ENCODE assay signal across 14 cellular contexts in genomic region chr12:118337194-118337838, GRCh38. TPM values are rescaled to one million over a fixed set of nuclear protein-coding genes. Genes with fewer than 3 reads are reported as not detected.
DNase-seq lines count a peak whose midpoint lies in the region; ATAC-seq and TF ChIP-seq lines count a peak whose summit lies in the region.
"Had no signal": no experiment of that assay in that cellular context is flagged by ENCODE, and none has a peak within 500 bp of the region (broad histone marks: within the 10 kb centered on the region; RNA-seq: fewer than 3 reads in every experiment).

No MANE protein-coding gene starts in this region.

- H2BK12ac ChIP-seq in H9 (ENCODE audit: insufficient read length, low read depth, low read length) = no peak overlapping the region

- H3K27me3 ChIP-seq in SJCRH30 (no peaks in the 10 kb centered on the region), H9 (ENCODE audit: insufficient read depth, low read length) (no peaks in the 10 kb centered on the region), esophagus squamous epithelium (no peaks in the 10 kb centered on the region)
- H3K27me3 ChIP-seq in naive thymus-derived CD4-positive, alpha-beta T cell (ENCODE audit: control insufficient read depth in 2 of 2, insufficient read depth in 2 of 2, low read length in 2 of 2) = no peaks in the 10 kb centered on the region
- H3K27me3 ChIP-seq: upper lobe of left lung had no signal

- no peak overlapping the region for H2AK5ac ChIP-seq in H9 (ENCODE audit: insufficient read length, low read length)

- H4K5ac ChIP-seq in H9 (ENCODE audit: insufficient read length, low read depth, low read length) = no peak overlapping the region

- H3K9me3 ChIP-seq in SJCRH30 (replicated peaks) = no peaks in the 10 kb centered on the region
- no peaks in the 10 kb centered on the region for H3K9me3 ChIP-seq in H9 (ENCODE audit: control insufficient read depth, low read depth, low read length)
- H3K9me3 ChIP-seq in naive thymus-derived CD4-positive, alpha-beta T cell (ENCODE audit: control insufficient read depth in 2 of 3, low read length in 3 of 3) = no peaks in the 10 kb centered on the region
- H3K9me3 ChIP-seq in esophagus squamous epithelium = no peaks in the 10 kb centered on the region
- H3K9me3 ChIP-seq: upper lobe of left lung had no signal

- H3K4me1 ChIP-seq in SJCRH30 = peaks cover 10% of the 10 kb centered on the region; the same call in 1 of the 2 replicates
- no peaks in the 10 kb centered on the region for H3K4me1 ChIP-seq in H9 (ENCODE audit: insufficient read depth, low read length)
- H3K4me1 ChIP-seq in naive thymus-derived CD4-positive, alpha-beta T cell (ENCODE audit: control insufficient read depth in 2 of 2, insufficient read depth in 2 of 2, low read length in 2 of 2) = no peaks in the 10 kb centered on the region
- peaks cover 0 to 3% (median 0%) of the 10 kb centered on the region in 3 donors for H3K4me1 ChIP-seq in esophagus squamous epithelium

- no CpG with 5 or more reads among the region's 6 CpGs for WGBS in H9 (ENCODE audit: extremely low coverage, insufficient read length, low lambda C conversion rate)
- WGBS in esophagus squamous epithelium, 2 donors = 37 to 43% methylated on average over 6 of the region's 6 CpGs

- H4K8ac ChIP-seq in H9 (replicated peaks; ENCODE audit: insufficient read length, low read depth, low read length) = no peak overlapping the region

- no peak overlapping the region for H3K9ac ChIP-seq in H9 (ENCODE audit: extremely low read depth, insufficient read length, low read length)

- H3K56ac ChIP-seq in H9 (ENCODE audit: insufficient read length, low read depth, low read length) = no peak overlapping the region

- H3K9me3 Mint-ChIP-seq in natural killer cell = no peaks in the 10 kb centered on the region
- H3K9me3 Mint-ChIP-seq in natural killer cell treated with Interleukin-12 subunit alpha and Interleukin-12 subunit beta and Interleukin-15 and Interleukin-18, amount 100 ng/mL, for 72 hours = no peaks in the 10 kb centered on the region
- no peaks in the 10 kb centered on the region for H3K9me3 Mint-ChIP-seq in H9
- no peaks in the 10 kb centered on the region for H3K9me3 Mint-ChIP-seq in naive thymus-derived CD4-positive, alpha-beta T cell

- H3K23ac ChIP-seq in H9 (ENCODE audit: insufficient read length, low read depth, low read length) = no peak overlapping the region

- no peak overlapping the region for H2AFZ ChIP-seq in H9 (ENCODE audit: low read length)

- H3K4me2 ChIP-seq in H9 (ENCODE audit: insufficient read depth, insufficient read length, low read length) = no peak overlapping the region

- TF ChIP-seq POLR2A in esophagus squamous epithelium (IDR thresholded peaks at IDR 0.05) = no peak

- no peak overlapping the region for H3K14ac ChIP-seq in H9 (ENCODE audit: insufficient read depth, low read length)

- no peak for DNase-seq in natural killer cell
- DNase-seq in natural killer cell treated with Interleukin-12 subunit alpha and Interleukin-12 subunit beta and Interleukin-15 and Interleukin-18, amount 100 ng/mL, for 72 hours (ENCODE audit: low spot score) = no peak
- DNase-seq in SJCRH30 = peak in 1 of 2 experiments; percentile 23
- peak; percentile 46 for DNase-seq in fibroblast of pulmonary artery (ENCODE audit: low read depth)
- no peak for DNase-seq in H9
- DNase-seq in naive thymus-derived CD4-positive, alpha-beta T cell = no peak
- no peak for DNase-seq in left lobe of liver (ENCODE audit: low spot score)
- DNase-seq in esophagus squamous epithelium (lab: John Stamatoyannopoulos, UW) = no peak
- DNase-seq: activated T-cell treated with anti-CD3 and anti-CD28 coated beads, Interleukin-2, amount 50 U/mL, for 1 hour; NCI-H1417; nucleus accumbens; SIG-M5; upper lobe of left lung had no signal

- H3K27ac Mint-ChIP-seq in natural killer cell (peak overlapping the region; percentile 78 to 79), H9 (no peak overlapping the region)
- H3K27ac Mint-ChIP-seq in natural killer cell treated with Interleukin-12 subunit alpha and Interleukin-12 subunit beta and Interleukin-15 and Interleukin-18, amount 100 ng/mL, for 72 hours = no peak overlapping the region
- peak overlapping the region in 3 of 9 donors; percentile 13 to 65 (median 61) for H3K27ac Mint-ChIP-seq in naive thymus-derived CD4-positive, alpha-beta T cell
- H3K27ac Mint-ChIP-seq: activated naive CD8-positive, alpha-beta T cell had no signal

- H2BK20ac ChIP-seq in H9 (ENCODE audit: low read depth, low read length, poor library complexity, severe bottlenecking) = no peak overlapping the region

- H3K23me2 ChIP-seq in H9 (ENCODE audit: insufficient read length, low read depth, low read length, poor library complexity, severe bottlenecking) = no peaks in the 10 kb centered on the region

- no peaks in the 10 kb centered on the region for H3K79me1 ChIP-seq in H9 (ENCODE audit: insufficient read depth, low read depth, low read length, poor library complexity, severe bottlenecking)

- H3K4me1 Mint-ChIP-seq in natural killer cell (peaks cover 64 to 69% of the 10 kb centered on the region in 2 donors), H9 (peaks cover 4 to 7% of the 10 kb centered on the region in 2 experiments)
- H3K4me1 Mint-ChIP-seq in natural killer cell treated with Interleukin-12 subunit alpha and Interleukin-12 subunit beta and Interleukin-15 and Interleukin-18, amount 100 ng/mL, for 72 hours (ENCODE audit: low read depth in 2 of 2) = peaks cover 52 to 57% of the 10 kb centered on the region in 2 donors
- peaks cover 14 to 59% (median 49%) of the 10 kb centered on the region in 7 donors for H3K4me1 Mint-ChIP-seq in naive thymus-derived CD4-positive, alpha-beta T cell

- H3K4me3 Mint-ChIP-seq in natural killer cell = no peak overlapping the region
- no peak overlapping the region for H3K4me3 Mint-ChIP-seq in natural killer cell treated with Interleukin-12 subunit alpha and Interleukin-12 subunit beta and Interleukin-15 and Interleukin-18, amount 100 ng/mL, for 72 hours
- H3K4me3 Mint-ChIP-seq in H9 = no peak overlapping the region
- no peak overlapping the region for H3K4me3 Mint-ChIP-seq in naive thymus-derived CD4-positive, alpha-beta T cell
- H3K4me3 Mint-ChIP-seq: activated naive CD8-positive, alpha-beta T cell had no signal

- no peak overlapping the region for H3K18ac ChIP-seq in H9 (ENCODE audit: insufficient read length, low read depth, low read length)

- peak overlapping the region; percentile 11; the same call in 1 of the 2 replicates for H3K4me3 ChIP-seq in SJCRH30
- no peak overlapping the region for H3K4me3 ChIP-seq in fibroblast of pulmonary artery (replicated peaks; ENCODE audit: low read depth, low read length)
- H3K4me3 ChIP-seq in naive thymus-derived CD4-positive, alpha-beta T cell (ENCODE audit: low read length) = no peak overlapping the region
- H3K4me3 ChIP-seq in esophagus squamous epithelium = no peak overlapping the region
- H3K4me3 ChIP-seq: upper lobe of left lung had no signal

- CTCF ChIA-PET in naive thymus-derived CD4-positive, alpha-beta T cell (lab: Charles Lee) = no interaction called here

- no peak overlapping the region for H3T11ph ChIP-seq in H9 (ENCODE audit: low read length)

- no peak overlapping the region for H2BK15ac ChIP-seq in H9 (ENCODE audit: low read depth, low read length)

- H3K27ac ChIP-seq in SJCRH30 (peak overlapping the region; percentile 33; the same call in 1 of the 2 replicates), H9 (ENCODE audit: insufficient read length, low read depth, low read length) (no peak overlapping the region), esophagus squamous epithelium (no peak overlapping the region)
- no peak overlapping the region for H3K27ac ChIP-seq in naive thymus-derived CD4-positive, alpha-beta T cell (ENCODE audit: low read depth, low read length)
- H3K27ac ChIP-seq: upper lobe of left lung had no signal

- POLR2A ChIA-PET in naive thymus-derived CD4-positive, alpha-beta T cell (lab: Charles Lee) = no interaction called here

- H4K20me1 ChIP-seq in H9 (ENCODE audit: control insufficient read depth, insufficient read depth, insufficient read length) = no peaks in the 10 kb centered on the region

- H4K91ac ChIP-seq in H9 (ENCODE audit: insufficient read length, low read depth, low read length) = no peak overlapping the region

- no peak overlapping the region for H2BK5ac ChIP-seq in H9 (ENCODE audit: insufficient read length, low read length)

- H3K4ac ChIP-seq in H9 (ENCODE audit: low read depth, low read length) = no peak overlapping the region

- no peaks in the 10 kb centered on the region for H3K79me2 ChIP-seq in H9 (ENCODE audit: insufficient read depth, low read length)

- no peak overlapping the region for H2BK120ac ChIP-seq in H9 (ENCODE audit: low read depth, low read length, poor library complexity, severe bottlenecking)

- intact Hi-C loops in natural killer cell (cut with micrococcal nuclease) = no loop called here
- intact Hi-C loops in naive thymus-derived CD4-positive, alpha-beta T cell (cut with micrococcal nuclease) = no loop called here
- intact Hi-C loops in esophagus squamous epithelium (cut with DNase I) = no loop called here

- H3K36me3 Mint-ChIP-seq in natural killer cell (no peaks in the 10 kb centered on the region), H9 (ENCODE audit: insufficient read depth in 1 of 3, low read depth in 3 of 3) (no peaks in the 10 kb centered on the region)
- H3K36me3 Mint-ChIP-seq in natural killer cell treated with Interleukin-12 subunit alpha and Interleukin-12 subunit beta and Interleukin-15 and Interleukin-18, amount 100 ng/mL, for 72 hours = peaks cover 10% of the 10 kb centered on the region
- H3K36me3 Mint-ChIP-seq in naive thymus-derived CD4-positive, alpha-beta T cell = peaks cover 4 to 53% (median 34%) of the 10 kb centered on the region in 5 donors

- no peaks in the 10 kb centered on the region for H3K36me3 ChIP-seq in SJCRH30
- H3K36me3 ChIP-seq in naive thymus-derived CD4-positive, alpha-beta T cell (ENCODE audit: control insufficient read depth in 2 of 3, insufficient read depth in 3 of 3, low read length in 3 of 3) = no peaks in the 10 kb centered on the region
- H3K36me3 ChIP-seq in esophagus squamous epithelium = no peaks in the 10 kb centered on the region
- H3K36me3 ChIP-seq: upper lobe of left lung had no signal

- no peak for ATAC-seq in natural killer cell
- ATAC-seq in natural killer cell treated with Interleukin-12 subunit alpha and Interleukin-12 subunit beta and Interleukin-15 and Interleukin-18, amount 100 ng/mL, for 72 hours = no peak
- ATAC-seq in naive thymus-derived CD4-positive, alpha-beta T cell = no peak
- no peak for ATAC-seq in left lobe of liver

- H3K27me3 Mint-ChIP-seq in natural killer cell (ENCODE audit: low read depth in 2 of 2) (no peaks in the 10 kb centered on the region), H9 (ENCODE audit: low read depth) (no peaks in the 10 kb centered on the region)
- no peaks in the 10 kb centered on the region for H3K27me3 Mint-ChIP-seq in natural killer cell treated with Interleukin-12 subunit alpha and Interleukin-12 subunit beta and Interleukin-15 and Interleukin-18, amount 100 ng/mL, for 72 hours
- H3K27me3 Mint-ChIP-seq in naive thymus-derived CD4-positive, alpha-beta T cell = no peaks in the 10 kb centered on the region
- H3K27me3 Mint-ChIP-seq: activated naive CD8-positive, alpha-beta T cell had no signal

- no peak for TF ChIP-seq CTCF in natural killer cell (IDR thresholded peaks at IDR 0.05)
- no peak for TF ChIP-seq CTCF in fibroblast of pulmonary artery (IDR thresholded peaks at IDR 0.05; ENCODE audit: low read length, missing control alignments)
- TF ChIP-seq CTCF in H9 (conservative IDR thresholded peaks at IDR 0.05) = no peak
- TF ChIP-seq CTCF in esophagus squamous epithelium (IDR thresholded peaks at IDR 0.05) = no peak

RNA-seq across cellular contexts. Expression of gene TAOK3, which starts 35.4 kb away (rescaled TPM):
- total RNA-seq in natural killer cell = 100 to 1,000 TPM; 155 to 166 (median 157) TPM
- 100 to 1,000 TPM; 106 to 107 TPM for total RNA-seq in natural killer cell treated with Interleukin-12 subunit alpha and Interleukin-12 subunit beta and Interleukin-15 and Interleukin-18, amount 100 ng/mL, for 72 hours
- 11.2 and 11.6 TPM in 2 replicates for total RNA-seq in SJCRH30 (2014; rRNA removed; shearing (Covaris generic))
- total RNA-seq in H9 (2021) = 4.2 and 5.2 TPM in 2 replicates
- 100 to 1,000 TPM in 1 of 5 experiments, 10 to 100 TPM in 4; 55.2 to 102 (median 67.3) TPM for total RNA-seq in naive thymus-derived CD4-positive, alpha-beta T cell
- polyA plus RNA-seq in naive thymus-derived CD4-positive, alpha-beta T cell = 10 to 100 TPM; 72.8 to 78.8 TPM
- 15.5 TPM for total RNA-seq in left lobe of liver
- 10 to 100 TPM; 13.7 to 27.7 (median 21.1) TPM for total RNA-seq in esophagus squamous epithelium

RNA-seq across cellular contexts. Expression of gene SUDS3, which starts 39.0 kb away (rescaled TPM):
- total RNA-seq in natural killer cell (10 to 100 TPM; 27.5 to 40.3 (median 35.7) TPM), H9 (2021) (50.3 and 50.5 TPM in 2 replicates), left lobe of liver (10.8 TPM), esophagus squamous epithelium (10 to 100 TPM; 43.3 to 55.0 (median 44.8) TPM)
- 10 to 100 TPM; 26.1 to 34.0 TPM for total RNA-seq in natural killer cell treated with Interleukin-12 subunit alpha and Interleukin-12 subunit beta and Interleukin-15 and Interleukin-18, amount 100 ng/mL, for 72 hours
- total RNA-seq in SJCRH30 (2014; rRNA removed; shearing (Covaris generic)) = 42.9 and 43.6 TPM in 2 replicates
- 10 to 100 TPM; 23.9 to 32.2 (median 27.0) TPM for total RNA-seq in naive thymus-derived CD4-positive, alpha-beta T cell
- 10 to 100 TPM; 10.1 to 13.4 TPM for polyA plus RNA-seq in naive thymus-derived CD4-positive, alpha-beta T cell

Comparison
In these comparisons a context has a peak if more than half of its experiments do, and no peak if none do; other contexts are left out.
1. H3K27ac Mint-ChIP-seq: peak in natural killer cell (2 of 2); none in natural killer cell treated with Interleukin-12 subunit alpha and Interleukin-12 subunit beta and Interleukin-15 and Interleukin-18, amount 100 ng/mL, for 72 hours (0 of 2) and H9 (0 of 3).